Comparison of ENCODE assay signal across 12 cellular contexts in genomic region chr5:17304282-17304681, GRCh38.
DNase-seq lines count a peak whose midpoint lies in the region; ATAC-seq and TF ChIP-seq lines count a peak whose summit lies in the region.
"Had no signal": no experiment of that assay in that cellular context is flagged by ENCODE, and none has a peak within 500 bp of the region (broad histone marks: within the 10 kb centered on the region; RNA-seq: fewer than 3 reads in every experiment).

No MANE protein-coding gene starts in this region.

- DNase-seq in HFFc6 (no peak), RPMI7951 (ENCODE audit: low read depth) (peak; percentile 42), glutamatergic neuron (no peak), type B pancreatic cell (ENCODE audit: extremely low spot score, unreplicated experiment) (no peak), SHP77 treated with DMSO at 0.1 percent for 48 hours (lab: John Stamatoyannopoulos, UW) (no peak)
- DNase-seq: CD8-positive, alpha-beta memory T cell; NCI-H1694 treated with DMSO at 0.1 percent for 48 hours; NCI-H510A; sigmoid colon; stimulated activated CD4-positive, alpha-beta T cell treated with anti-CD3 and anti-CD28 coated beads, Interleukin-4, amount 100 ng/mL, for 24 hours had no signal

- TF ChIP-seq CTCF in HFFc6 (IDR thresholded peaks at IDR 0.05) (peak; percentile 9; the same call in 1 of the 2 replicates), glutamatergic neuron (IDR thresholded peaks at IDR 0.05; ENCODE audit: partially characterized antibody, unreplicated experiment) (no peak), type B pancreatic cell (conservative IDR thresholded peaks at IDR 0.05) (peak; percentile 32)

- peaks cover 7% of the 10 kb centered on the region; the same call in 1 of the 2 replicates for H3K36me3 Mint-ChIP-seq in HFFc6 (ENCODE audit: low read depth)
- H3K36me3 Mint-ChIP-seq in glutamatergic neuron (ENCODE audit: unreplicated experiment) = peaks cover 4% of the 10 kb centered on the region
- H3K36me3 Mint-ChIP-seq in type B pancreatic cell = no peaks in the 10 kb centered on the region
- H3K36me3 Mint-ChIP-seq: CD8-positive, alpha-beta memory T cell had no signal

- ATAC-seq in HG03280 (IDR thresholded peaks at IDR 0.05; ENCODE audit: unreplicated experiment) = no peak
- ATAC-seq in HG03135 (IDR thresholded peaks at IDR 0.05; ENCODE audit: unreplicated experiment) = no peak

- H3K27ac Mint-ChIP-seq in HFFc6 (no peak overlapping the region), glutamatergic neuron (ENCODE audit: unreplicated experiment) (peak overlapping the region; percentile 72), type B pancreatic cell (no peak overlapping the region)
- H3K27ac Mint-ChIP-seq: CD8-positive, alpha-beta memory T cell had no signal

- no peaks in the 10 kb centered on the region for H3K9me3 Mint-ChIP-seq in HFFc6
- H3K9me3 Mint-ChIP-seq in glutamatergic neuron (ENCODE audit: unreplicated experiment) = peaks cover 6% of the 10 kb centered on the region
- H3K9me3 Mint-ChIP-seq in type B pancreatic cell = peaks cover 4% of the 10 kb centered on the region

- H3K4me1 Mint-ChIP-seq in HFFc6 (ENCODE audit: low read depth) = peaks cover 28% of the 10 kb centered on the region
- peaks cover 44% of the 10 kb centered on the region for H3K4me1 Mint-ChIP-seq in glutamatergic neuron (ENCODE audit: low read depth, unreplicated experiment)
- peaks cover 33% of the 10 kb centered on the region for H3K4me1 Mint-ChIP-seq in type B pancreatic cell (ENCODE audit: unreplicated experiment)
- H3K4me1 Mint-ChIP-seq: CD8-positive, alpha-beta memory T cell had no signal

- H3K4me3 Mint-ChIP-seq in HFFc6 (no peak overlapping the region), glutamatergic neuron (ENCODE audit: unreplicated experiment) (no peak overlapping the region), type B pancreatic cell (no peak overlapping the region)
- H3K4me3 Mint-ChIP-seq: CD8-positive, alpha-beta memory T cell had no signal

- H3K27me3 Mint-ChIP-seq in HFFc6 (ENCODE audit: insufficient read depth) = peaks cover 3% of the 10 kb centered on the region; the same call in 1 of the 2 replicates
- peaks cover 6% of the 10 kb centered on the region for H3K27me3 Mint-ChIP-seq in glutamatergic neuron (ENCODE audit: unreplicated experiment)
- no peaks in the 10 kb centered on the region for H3K27me3 Mint-ChIP-seq in type B pancreatic cell
